12 cellular contexts compared by ENCODE assay signal in genomic region chr17:76204277-76204676, GRCh38. TPM values are rescaled to one million over a fixed set of nuclear protein-coding genes. Genes with fewer than 3 reads are reported as not detected.
DNase-seq lines count a peak whose midpoint lies in the region; ATAC-seq and TF ChIP-seq lines count a peak whose summit lies in the region.
"Had no signal": no experiment of that assay in that cellular context is flagged by ENCODE, and none has a peak within 500 bp of the region (broad histone marks: within the 10 kb centered on the region; RNA-seq: fewer than 3 reads in every experiment).

No MANE protein-coding gene starts in this region.

- no peak for DNase-seq in activated CD8-positive, alpha-beta memory T cell treated with anti-CD3 and anti-CD28 coated beads, Interleukin-2, amount 10 ng/mL, durations not matched to agents 7 days and 5 days
- DNase-seq in activated CD8-positive, alpha-beta memory T cell treated with anti-CD3 and anti-CD28 coated beads, Interleukin-2, amount 50 U/mL, for 48 hours, result no peak
- DNase-seq in PC-9 (peak in 1 of 2 experiments; percentile 58), epithelial cell of esophagus (ENCODE audit: low read depth) (peak; percentile 62), skeletal muscle cell (ENCODE audit: low read depth) (peak; percentile 50), NCI-H1436 (lab: John Stamatoyannopoulos, UW) (no peak), NCI-H69 (lab: John Stamatoyannopoulos, UW) (no peak), NCI-H345 (lab: John Stamatoyannopoulos, UW) (no peak)
- DNase-seq: aorta; NCI-H446 treated with DMSO at 0.1 percent for 48 hours; stimulated activated CD4-positive, alpha-beta T cell treated with anti-CD3 and anti-CD28 coated beads, Interleukin-2, amount 100 ng/mL, for 24 hours; stimulated activated naive CD8-positive, alpha-beta T cell treated with anti-CD3 and anti-CD28 coated beads, Interleukin-15, Interleukin-2, amounts not matched to agents 100 U/mL and 50 U/mL, for 24 hours had no signal

- CTCF ChIA-PET in activated CD8-positive, alpha-beta memory T cell treated with anti-CD3 and anti-CD28 coated beads, Interleukin-2, amount 10 ng/mL, durations not matched to agents 7 days and 5 days (lab: Charles Lee), result interaction anchor here (1.0 kb wide), 1 partner anchor 12 kb away, joined by 3 read pairs; no protein-coding TSS in a partner anchor
- CTCF ChIA-PET in PC-9 (lab: Charles Lee), result interaction anchor here (0.6 kb wide), 1 partner anchor 38 kb away, joined by 3 read pairs; no protein-coding TSS in a partner anchor

- H3K4me1 ChIP-seq in PC-9 (replicated peaks; ENCODE audit: insufficient read depth), result peaks cover 14% of the 10 kb centered on the region

- no peaks in the 10 kb centered on the region for H3K9me3 Mint-ChIP-seq in activated CD8-positive, alpha-beta memory T cell treated with anti-CD3 and anti-CD28 coated beads, Interleukin-2, amount 10 ng/mL, durations not matched to agents 7 days and 5 days (ENCODE audit: low read depth)

- intact Hi-C loops in PC-9 (cut with micrococcal nuclease; ENCODE audit: unreplicated experiment), result no loop called here

- no peaks in the 10 kb centered on the region for H3K9me2 ChIP-seq in PC-9 (ENCODE audit: insufficient read depth)

- no peaks in the 10 kb centered on the region for H3K9me3 ChIP-seq in PC-9 (ENCODE audit: insufficient read depth, low read depth)

- ATAC-seq in activated CD8-positive, alpha-beta memory T cell treated with anti-CD3 and anti-CD28 coated beads, Interleukin-2, amount 10 ng/mL, durations not matched to agents 7 days and 5 days, result no peak
- ATAC-seq: stimulated activated naive CD8-positive, alpha-beta T cell treated with anti-CD3 and anti-CD28 coated beads, Interleukin-15, Interleukin-2, amounts not matched to agents 100 U/mL and 50 U/mL, for 24 hours had no signal

- no peak overlapping the region for H3K4me3 Mint-ChIP-seq in activated CD8-positive, alpha-beta memory T cell treated with anti-CD3 and anti-CD28 coated beads, Interleukin-2, amount 10 ng/mL, durations not matched to agents 7 days and 5 days

- H3K36me3 Mint-ChIP-seq in activated CD8-positive, alpha-beta memory T cell treated with anti-CD3 and anti-CD28 coated beads, Interleukin-2, amount 10 ng/mL, durations not matched to agents 7 days and 5 days, result peaks cover 60% of the 10 kb centered on the region

- TF ChIP-seq CTCF in PC-9 (conservative IDR thresholded peaks at IDR 0.05) (no peak), epithelial cell of esophagus (IDR thresholded peaks at IDR 0.05; ENCODE audit: insufficient read depth, low read depth, low read length, missing control alignments) (no peak)

- no peak overlapping the region for H3K27ac ChIP-seq in PC-9

- no peaks in the 10 kb centered on the region for H3K36me3 ChIP-seq in PC-9 (ENCODE audit: low read depth)

- H4K20me1 ChIP-seq in PC-9 (ENCODE audit: insufficient read depth), result no peaks in the 10 kb centered on the region

- no peaks in the 10 kb centered on the region for H3K79me2 ChIP-seq in PC-9 (ENCODE audit: low read depth)

- no peaks in the 10 kb centered on the region for H3K27me3 Mint-ChIP-seq in activated CD8-positive, alpha-beta memory T cell treated with anti-CD3 and anti-CD28 coated beads, Interleukin-2, amount 10 ng/mL, durations not matched to agents 7 days and 5 days

- peak overlapping the region; percentile 43 for H3K4me2 ChIP-seq in PC-9

- no peaks in the 10 kb centered on the region for H3K27me3 ChIP-seq in PC-9 (ENCODE audit: insufficient read depth, low read depth)

- POLR2A ChIA-PET in PC-9 (lab: Charles Lee; ENCODE audit: unreplicated experiment), result interaction anchor here (0.6 kb wide), 3 partner anchors 11 to 95 kb away, joined by 3 to 9 read pairs (median 4); no protein-coding TSS in a partner anchor

- peaks cover 63% of the 10 kb centered on the region for H3K4me1 Mint-ChIP-seq in activated CD8-positive, alpha-beta memory T cell treated with anti-CD3 and anti-CD28 coated beads, Interleukin-2, amount 10 ng/mL, durations not matched to agents 7 days and 5 days

- H3K27ac Mint-ChIP-seq in activated CD8-positive, alpha-beta memory T cell treated with anti-CD3 and anti-CD28 coated beads, Interleukin-2, amount 10 ng/mL, durations not matched to agents 7 days and 5 days, result peak overlapping the region; percentile 22

- no TSS peak for BruUV-seq in PC-9 (replicated peaks; lab: Mats Ljungman, UMichigan)

- no peak overlapping the region for H3K4me3 ChIP-seq in PC-9
- no peak overlapping the region for H3K4me3 ChIP-seq in epithelial cell of esophagus (ENCODE audit: low read length)
- no peak overlapping the region for H3K4me3 ChIP-seq in skeletal muscle cell (ENCODE audit: low read depth, low read length)

- H2AFZ ChIP-seq in PC-9, result no peak overlapping the region

- peaks cover 10% of the 10 kb centered on the region; the same call in 1 of the 2 replicates for H3F3A ChIP-seq in PC-9 (ENCODE audit: insufficient read depth, low read depth)

RNA-seq across cellular contexts. Expression of gene RNF157, which starts 36.0 kb away (rescaled TPM):
- total RNA-seq in activated CD8-positive, alpha-beta memory T cell treated with anti-CD3 and anti-CD28 coated beads, Interleukin-2, amount 10 ng/mL, durations not matched to agents 7 days and 5 days, result 100 to 1,000 TPM in 1 of 2 experiments, 10 to 100 TPM in 1; 73.0 to 148 TPM
- 5.7 and 7.2 TPM in 2 replicates for total RNA-seq in PC-9 (2021)

Comparison
In these comparisons a context has a peak if more than half of its experiments do, and no peak if none do; other contexts are left out.
1. DNase-seq: peak in epithelial cell of esophagus (single experiment) and skeletal muscle cell (single experiment); none in activated CD8-positive, alpha-beta memory T cell treated with anti-CD3 and anti-CD28 coated beads, Interleukin-2, amount 10 ng/mL, durations not matched to agents 7 days and 5 days (single experiment), activated CD8-positive, alpha-beta memory T cell treated with anti-CD3 and anti-CD28 coated beads, Interleukin-2, amount 50 U/mL, for 48 hours (single experiment), NCI-H1436 (single experiment), NCI-H69 (single experiment) and NCI-H345 (single experiment).